8 cellular contexts compared by ENCODE assay signal in the genomic region with DNA sequence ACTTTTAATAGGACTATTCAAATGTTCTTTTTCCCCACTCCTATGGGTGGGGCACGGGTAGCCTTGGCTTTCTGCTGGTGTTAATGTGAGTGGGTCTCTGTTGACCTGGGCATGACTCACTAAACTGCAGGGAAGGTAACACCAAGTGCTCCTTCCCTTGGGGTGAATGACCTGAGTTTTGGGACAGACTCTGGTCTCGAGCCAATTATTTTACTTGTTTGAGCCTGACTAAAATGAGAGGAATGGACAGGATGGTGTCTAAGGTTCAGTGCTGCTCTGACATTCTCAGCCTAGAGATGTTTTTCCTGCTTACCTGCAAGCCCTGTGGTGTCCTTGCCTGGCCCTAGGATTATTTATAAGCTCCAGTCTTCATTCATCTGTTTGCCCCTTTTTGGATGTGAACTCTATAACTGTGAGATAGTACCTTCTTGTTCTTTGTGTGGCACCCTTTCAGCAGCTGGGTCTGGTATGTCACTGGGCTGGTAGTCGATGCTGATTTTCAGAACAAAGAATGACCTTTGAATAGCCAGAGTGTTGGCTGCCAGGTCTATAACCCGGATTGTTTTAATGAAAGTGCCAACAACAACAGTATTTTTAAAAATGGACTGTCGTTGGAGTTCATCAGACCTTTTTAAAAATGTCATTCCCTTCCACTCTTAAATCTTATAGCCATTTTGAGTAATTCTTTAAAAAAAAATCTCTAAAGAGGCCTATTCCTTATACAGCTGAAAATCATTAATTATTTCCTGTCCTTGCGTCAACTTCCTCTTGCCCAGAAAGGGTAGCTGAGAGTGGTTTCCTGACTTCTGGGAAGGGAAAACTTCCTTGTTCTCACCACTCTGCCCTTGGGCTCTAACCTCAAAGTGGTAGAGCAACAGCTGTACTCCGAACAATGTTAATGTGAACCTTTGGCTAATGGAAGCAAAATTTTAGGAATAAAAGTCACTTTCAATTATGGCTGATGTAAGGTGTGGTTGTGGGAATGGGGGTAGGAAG. TPM values are rescaled to one million over a fixed set of nuclear protein-coding genes. Genes with fewer than 3 reads are reported as not detected.
DNase-seq lines count a peak whose midpoint lies in the region; ATAC-seq, FAIRE-seq and TF ChIP-seq lines count a peak whose summit lies in the region.
"Not testable (repeated sequence)": the region's sequence is repeated elsewhere in the genome, so short reads cannot be mapped to it uniquely, and the experiment has no call there.

No MANE protein-coding gene starts in this region.

- H3K4me3 Mint-ChIP-seq in activated CD4-positive, alpha-beta T cell treated with anti-CD3 and anti-CD28 coated beads, Interleukin-2, amount 10 ng/mL, durations not matched to agents 24 days and 14 days, result peak overlapping the region; percentile 66

- 0% methylated on average over 6 of the region's 7 CpGs for WGBS in mammary epithelial cell (ENCODE audit: low coverage, missing lambda C conversion rate)
- WGBS in aorta, 2 donors, result 7 to 10% methylated on average over 6 of the region's 7 CpGs

- peak overlapping the region; percentile 75 for H3K27ac ChIP-seq in mammary epithelial cell (ENCODE audit: insufficient read depth, low read depth, low read length)
- peak overlapping the region; percentile 60 to 79 for H3K27ac ChIP-seq in aorta (ENCODE audit: low read depth in 1 of 2, low read length in 2 of 2)

- H3K36me3 Mint-ChIP-seq in activated CD4-positive, alpha-beta T cell treated with anti-CD3 and anti-CD28 coated beads, Interleukin-2, amount 10 ng/mL, durations not matched to agents 24 days and 14 days (ENCODE audit: low read depth), result peaks cover 46% of the 10 kb centered on the region

- BruUV-seq in mammary epithelial cell (replicated peaks; lab: Mats Ljungman, UMichigan), result TSS peak; percentile 59

- dilution Hi-C loops in mammary epithelial cell (cut with HindIII; ENCODE audit: low sequenced_read_pairs), result not testable (repeated sequence)

- ATAC-seq in aorta (ENCODE audit: low FRiP score), result peak; percentile 82

- H4K20me1 ChIP-seq in mammary epithelial cell (ENCODE audit: insufficient read depth, low read length), result not testable (repeated sequence)

- CTCF ChIA-PET in mammary epithelial cell (lab: Charles Lee; ENCODE audit: low non-redundant PET), result interaction anchor here (0.6 kb wide), 1 partner anchor 200 kb away, joined by 3 read pairs; no protein-coding TSS in a partner anchor

- TF ChIP-seq POLR2A in GM12891 (IDR thresholded peaks at IDR 0.05; ENCODE audit: low read depth, low read length), result not testable (repeated sequence)

- FAIRE-seq in GM12891 (lab: Jason Lieb, UNC), result peak; percentile 79

- not testable (repeated sequence) for TF ChIP-seq CTCF in mammary epithelial cell (conservative IDR thresholded peaks at IDR 0.05 in 1 of 2, IDR thresholded peaks at IDR 0.05 in 1 of 2; ENCODE audit: extremely low read depth in 1 of 2, insufficient read depth in 1 of 2, low read depth in 1 of 2, low read length in 2 of 2)

- in situ Hi-C loops in mammary epithelial cell (cut with MboI; ENCODE audit: low sequenced_read_pairs in 2 of 2), result not testable (repeated sequence)

- not testable (repeated sequence) for H3K27me3 ChIP-seq in mammary epithelial cell (ENCODE audit: insufficient read depth, low read length); aorta (ENCODE audit: control insufficient read depth in 1 of 2, insufficient read depth in 2 of 2, low read length in 1 of 2)

- DNase-seq in GM12891 (ENCODE audit: insufficient read length, low spot score); activated CD4-positive, alpha-beta T cell treated with anti-CD3 and anti-CD28 coated beads, Interleukin-2, amount 10 ng/mL, durations not matched to agents 24 days and 14 days; aorta: not testable (repeated sequence)
- DNase-seq in NOMO-1 treated with DMSO at 0.1 percent for 48 hours (lab: John Stamatoyannopoulos, UW; ENCODE audit: unreplicated experiment) (peak; percentile 68), mammary epithelial cell (peak; percentile 89), globus pallidus (ENCODE audit: low spot score) (peak; percentile 30), medulla oblongata (ENCODE audit: extremely low spot score) (peak; percentile 62), putamen (ENCODE audit: low spot score) (peak; percentile 20)

- not testable (repeated sequence) for H3K36me3 ChIP-seq in mammary epithelial cell (ENCODE audit: insufficient read depth, low read length); aorta (ENCODE audit: control insufficient read depth in 1 of 2, insufficient read depth in 2 of 2, low read length in 1 of 2)

- H3K4me1 ChIP-seq in mammary epithelial cell (ENCODE audit: insufficient read depth, low read length), result peaks cover 26% of the 10 kb centered on the region
- not testable (repeated sequence) for H3K4me1 ChIP-seq in aorta (ENCODE audit: control insufficient read depth in 1 of 2, insufficient read depth in 2 of 2, low read length in 2 of 2)

- not testable (repeated sequence) for H3K9me3 ChIP-seq in mammary epithelial cell (replicated peaks; ENCODE audit: insufficient read depth, low read length); aorta (ENCODE audit: control insufficient read depth, low read length)

- not testable (repeated sequence) for H3K9me3 Mint-ChIP-seq in activated CD4-positive, alpha-beta T cell treated with anti-CD3 and anti-CD28 coated beads, Interleukin-2, amount 10 ng/mL, durations not matched to agents 24 days and 14 days

- intact Hi-C loops in activated CD4-positive, alpha-beta T cell treated with anti-CD3 and anti-CD28 coated beads, Interleukin-2, amount 10 ng/mL, durations not matched to agents 24 days and 14 days (cut with micrococcal nuclease); aorta (cut with DNase I): not testable (repeated sequence)
- intact Hi-C loops in mammary epithelial cell (cut with micrococcal nuclease), result loop anchor here (2.0 kb wide), 1 partner anchor 105 kb away; a partner anchor contains a TSS

- not testable (repeated sequence) for H3K27me3 Mint-ChIP-seq in activated CD4-positive, alpha-beta T cell treated with anti-CD3 and anti-CD28 coated beads, Interleukin-2, amount 10 ng/mL, durations not matched to agents 24 days and 14 days

- H3K79me2 ChIP-seq in mammary epithelial cell (ENCODE audit: insufficient read depth, low read length), result peaks cover 33% of the 10 kb centered on the region

- peak overlapping the region; percentile 29 for H3K9ac ChIP-seq in mammary epithelial cell (ENCODE audit: insufficient read depth, low read length)

- H2AFZ ChIP-seq in mammary epithelial cell (ENCODE audit: low read depth, low read length), result not testable (repeated sequence)

- peak overlapping the region; percentile 77 for H3K4me2 ChIP-seq in mammary epithelial cell (ENCODE audit: insufficient read depth, low read depth, low read length)

- H3K27ac Mint-ChIP-seq in activated CD4-positive, alpha-beta T cell treated with anti-CD3 and anti-CD28 coated beads, Interleukin-2, amount 10 ng/mL, durations not matched to agents 24 days and 14 days, result peak overlapping the region; percentile 78

- not testable (repeated sequence) for H3K4me3 ChIP-seq in mammary epithelial cell (replicated peaks in 1 of 3; ENCODE audit: insufficient read depth in 1 of 3, low read depth in 2 of 3, low read length in 3 of 3); aorta (ENCODE audit: low read length in 2 of 2)

- peaks cover 42% of the 10 kb centered on the region for H3K4me1 Mint-ChIP-seq in activated CD4-positive, alpha-beta T cell treated with anti-CD3 and anti-CD28 coated beads, Interleukin-2, amount 10 ng/mL, durations not matched to agents 24 days and 14 days

RNA-seq across cellular contexts. Expression of a gene that starts 14.9 kb away (rescaled TPM):
- 8.5 TPM for polyA plus RNA-seq in GM12891 (2012; ENCODE audit: low read depth, missing spikeins)
- 39.5 and 42.7 TPM in 2 replicates for total RNA-seq in activated CD4-positive, alpha-beta T cell treated with anti-CD3 and anti-CD28 coated beads, Interleukin-2, amount 10 ng/mL, durations not matched to agents 24 days and 14 days
- total RNA-seq in mammary epithelial cell, result 10 to 100 TPM; 23.7 to 24.2 TPM
- polyA plus RNA-seq in mammary epithelial cell, result 13.4 TPM
- 56.3 TPM for polyA minus RNA-seq in mammary epithelial cell
- total RNA-seq in aorta, result 10 to 100 TPM; 28.2 to 29.8 TPM
- polyA plus RNA-seq in aorta, result 10 to 100 TPM; 15.1 to 40.3 TPM
